Comparison of ENCODE assay signal across 1 cellular context in genomic region chr10:69408318-69409175, GRCh38.
A peak's percentile ranks its signal among the peaks of the same experiment; 100 is the strongest.
TF ChIP-seq lines count a peak whose summit lies in the region.

No MANE protein-coding gene starts in this region.

TF ChIP-seq in K562, 482 proteins besides CTCF, POLR2A, EP300 and RAD21 (continued from another document and continues in another):
- TF ChIP-seq ZNF518B (CRISPR knock-in tag; IDR thresholded peaks at IDR 0.05) (no peak), CBFA2T2 (conservative IDR thresholded peaks at IDR 0.05) (no peak), BACH1 (tag; IDR thresholded peaks at IDR 0.05) (no peak), ZBTB5 (IDR thresholded peaks at IDR 0.05) (no peak), HSF4 (CRISPR knock-in tag; IDR thresholded peaks at IDR 0.05; ENCODE audit: borderline replicate concordance) (no peak), FUS (optimal IDR thresholded peaks at IDR 0.05; ENCODE audit: low read depth, low read length) (no peak), PRPF4 (IDR thresholded peaks at IDR 0.05; ENCODE audit: insufficient read depth, low read depth, low read length, poor library complexity, severe bottlenecking) (no peak), RERE (CRISPR knock-in tag; IDR thresholded peaks at IDR 0.05; ENCODE audit: borderline replicate concordance) (no peak), FOXM1 (IDR thresholded peaks at IDR 0.05; ENCODE audit: low read depth) (no peak), FOXM1 (CRISPR knock-in tag; IDR thresholded peaks at IDR 0.05; ENCODE audit: low read depth) (no peak), MYNN (IDR thresholded peaks at IDR 0.05) (peak; percentile 85), MYNN (CRISPR knock-in tag; IDR thresholded peaks at IDR 0.05) (no peak), ZNF140 (CRISPR knock-in tag; IDR thresholded peaks at IDR 0.05) (no peak), ZBTB40 (IDR thresholded peaks at IDR 0.05) (peak; percentile 67), ZBTB40 (CRISPR knock-in tag; IDR thresholded peaks at IDR 0.05) (no peak), MTA1 (IDR thresholded peaks at IDR 0.05; ENCODE audit: borderline replicate concordance) (no peak), SMAD2 (IDR thresholded peaks at IDR 0.05; ENCODE audit: low read depth, low read length) (no peak), ZNF316 (IDR thresholded peaks at IDR 0.05) (no peak), PHTF2 (CRISPR knock-in tag; IDR thresholded peaks at IDR 0.05) (no peak), ZNF780A (CRISPR knock-in tag; IDR thresholded peaks at IDR 0.05) (no peak), ZNF699 (CRISPR knock-in tag; IDR thresholded peaks at IDR 0.05; ENCODE audit: insufficient replicate concordance) (no peak), NR2F6 (CRISPR knock-in tag; IDR thresholded peaks at IDR 0.05) (no peak), ZNF224 (CRISPR knock-in tag; IDR thresholded peaks at IDR 0.05) (no peak), ZSCAN29 (IDR thresholded peaks at IDR 0.05) (no peak), CSDE1 (IDR thresholded peaks at IDR 0.05) (no peak), ZNF324 (CRISPR knock-in tag; IDR thresholded peaks at IDR 0.05) (no peak), ZNF277 (CRISPR knock-in tag; IDR thresholded peaks at IDR 0.05; ENCODE audit: borderline replicate concordance) (no peak), PTTG1 (tag; IDR thresholded peaks at IDR 0.05; ENCODE audit: low read depth) (no peak), THAP7 (CRISPR knock-in tag; IDR thresholded peaks at IDR 0.05) (no peak), CREBBP (IDR thresholded peaks at IDR 0.05; ENCODE audit: low read depth, low read length) (no peak), KLF16 (IDR thresholded peaks at IDR 0.05) (peak; percentile 60), CEBPZ (IDR thresholded peaks at IDR 0.05; ENCODE audit: borderline replicate concordance, low read depth, low read length) (no peak)
